Comparison of ENCODE assay signal across 9 cellular contexts in genomic region chr11:121590772-121591404, GRCh38.
DNase-seq lines count a peak whose midpoint lies in the region; ATAC-seq lines count a peak whose summit lies in the region.
"Had no signal": no experiment of that assay in that cellular context is flagged by ENCODE, and none has a peak within 500 bp of the region (broad histone marks: within the 10 kb centered on the region; RNA-seq: fewer than 3 reads in every experiment).

No MANE protein-coding gene starts in this region.

- H3K27ac ChIP-seq in angular gyrus (ENCODE audit: low read depth, low read length): peak overlapping the region; percentile 5

- peaks cover 85% of the 10 kb centered on the region for H3K36me3 Mint-ChIP-seq in activated naive CD4-positive, alpha-beta T cell treated with anti-CD3 and anti-CD28 coated beads, Interleukin-2, amount 10 ng/mL, durations not matched to agents 7 days and 5 days

- no peak overlapping the region for H3K4me3 Mint-ChIP-seq in activated naive CD4-positive, alpha-beta T cell treated with anti-CD3 and anti-CD28 coated beads, Interleukin-2, amount 10 ng/mL, durations not matched to agents 7 days and 5 days
- no peak overlapping the region for H3K4me3 Mint-ChIP-seq in stimulated activated naive CD8-positive, alpha-beta T cell treated with anti-CD3 and anti-CD28 coated beads, Interleukin-15, amount 100 ng/mL, for 72 hours
- H3K4me3 Mint-ChIP-seq: activated CD4-positive, alpha-beta T cell treated with anti-CD3 and anti-CD28 coated beads, Interleukin-2, amount 10 ng/mL, durations not matched to agents 24 days and 14 days had no signal

- peaks cover 5% of the 10 kb centered on the region for H3K4me1 Mint-ChIP-seq in activated naive CD4-positive, alpha-beta T cell treated with anti-CD3 and anti-CD28 coated beads, Interleukin-2, amount 10 ng/mL, durations not matched to agents 7 days and 5 days
- peaks cover 36% of the 10 kb centered on the region for H3K4me1 Mint-ChIP-seq in stimulated activated naive CD8-positive, alpha-beta T cell treated with anti-CD3 and anti-CD28 coated beads, Interleukin-15, amount 100 ng/mL, for 72 hours

- ATAC-seq in HG03432 (IDR thresholded peaks at IDR 0.05; ENCODE audit: unreplicated experiment) (peak; percentile 7), GM19455 (IDR thresholded peaks at IDR 0.05; ENCODE audit: unreplicated experiment) (no peak), GM21528 (IDR thresholded peaks at IDR 0.05; ENCODE audit: low FRiP score, unreplicated experiment) (no peak)
- no peak for ATAC-seq in stimulated activated naive CD8-positive, alpha-beta T cell treated with anti-CD3 and anti-CD28 coated beads, Interleukin-15, amount 100 ng/mL, for 72 hours

- no peak for DNase-seq in activated naive CD4-positive, alpha-beta T cell treated with anti-CD3 and anti-CD28 coated beads, Interleukin-2, amount 10 ng/mL, durations not matched to agents 7 days and 5 days
- no peak for DNase-seq in activated naive CD4-positive, alpha-beta T cell treated with anti-CD3 and anti-CD28 coated beads, Interleukin-2, amount 50 U/mL, for 16 hours
- no peak for DNase-seq in stimulated activated naive CD8-positive, alpha-beta T cell treated with anti-CD3 and anti-CD28 coated beads, Interleukin-15, amount 100 ng/mL, for 72 hours
- DNase-seq in T-helper 9 cell: no peak

- CTCF ChIA-PET in activated naive CD4-positive, alpha-beta T cell treated with anti-CD3 and anti-CD28 coated beads, Interleukin-2, amount 10 ng/mL, durations not matched to agents 7 days and 5 days (lab: Charles Lee): interaction anchor here (0.7 to 3.7 kb wide), 26 partner anchors 9 to 343 kb away, joined by 3 to 29 read pairs (median 4); partner anchors contain the start of gene SC5D

- no peaks in the 10 kb centered on the region for H3K9me3 Mint-ChIP-seq in activated naive CD4-positive, alpha-beta T cell treated with anti-CD3 and anti-CD28 coated beads, Interleukin-2, amount 10 ng/mL, durations not matched to agents 7 days and 5 days
- H3K9me3 Mint-ChIP-seq in stimulated activated naive CD8-positive, alpha-beta T cell treated with anti-CD3 and anti-CD28 coated beads, Interleukin-15, amount 100 ng/mL, for 72 hours: no peaks in the 10 kb centered on the region
- H3K9me3 Mint-ChIP-seq: activated CD4-positive, alpha-beta T cell treated with anti-CD3 and anti-CD28 coated beads, Interleukin-2, amount 10 ng/mL, durations not matched to agents 24 days and 14 days had no signal

- peak overlapping the region; percentile 70 for H3K27ac Mint-ChIP-seq in activated naive CD4-positive, alpha-beta T cell treated with anti-CD3 and anti-CD28 coated beads, Interleukin-2, amount 10 ng/mL, durations not matched to agents 7 days and 5 days
- H3K27ac Mint-ChIP-seq in stimulated activated naive CD8-positive, alpha-beta T cell treated with anti-CD3 and anti-CD28 coated beads, Interleukin-15, amount 100 ng/mL, for 72 hours: peak overlapping the region; percentile 66 to 77

- H3K27me3 Mint-ChIP-seq in activated naive CD4-positive, alpha-beta T cell treated with anti-CD3 and anti-CD28 coated beads, Interleukin-2, amount 10 ng/mL, durations not matched to agents 7 days and 5 days: no peaks in the 10 kb centered on the region
- H3K27me3 Mint-ChIP-seq in stimulated activated naive CD8-positive, alpha-beta T cell treated with anti-CD3 and anti-CD28 coated beads, Interleukin-15, amount 100 ng/mL, for 72 hours: no peaks in the 10 kb centered on the region
- H3K27me3 Mint-ChIP-seq: activated CD4-positive, alpha-beta T cell treated with anti-CD3 and anti-CD28 coated beads, Interleukin-2, amount 10 ng/mL, durations not matched to agents 24 days and 14 days had no signal
